14 cellular contexts compared by ENCODE assay signal in genomic region chr4:146032234-146032860, GRCh38.
DNase-seq lines count a peak whose midpoint lies in the region; ATAC-seq, FAIRE-seq and TF ChIP-seq lines count a peak whose summit lies in the region.
"Had no signal": no experiment of that assay in that cellular context is flagged by ENCODE, and none has a peak within 500 bp of the region (broad histone marks: within the 10 kb centered on the region; RNA-seq: fewer than 3 reads in every experiment).

No MANE protein-coding gene starts in this region.

- no peak for TF ChIP-seq CTCF in bronchial epithelial cell (IDR thresholded peaks at IDR 0.05; ENCODE audit: insufficient read depth, low read length, severe bottlenecking)
- TF ChIP-seq CTCF in pancreas (IDR thresholded peaks at IDR 0.05), result no peak

- H3K27me3 ChIP-seq in bronchial epithelial cell (ENCODE audit: control insufficient read depth, insufficient read depth, low read length), result no peaks in the 10 kb centered on the region
- H3K27me3 ChIP-seq in pancreas, result no peaks in the 10 kb centered on the region

- DNase-seq in GM18507 (ENCODE audit: extremely low spot score, insufficient read length, low read depth) (no peak), bronchial epithelial cell (ENCODE audit: low read depth) (no peak), pancreas (no peak), RKO (ENCODE audit: low spot score) (no peak), SW 1271 (lab: John Stamatoyannopoulos, UW) (no peak), globus pallidus (ENCODE audit: low spot score) (no peak)
- no peak for DNase-seq in effector CD8-positive, alpha-beta T cell (lab: John Stamatoyannopoulos, UW)
- DNase-seq: activated naive CD4-positive, alpha-beta T cell treated with anti-CD3 and anti-CD28 coated beads, Interleukin-2, amount 10 ng/mL, durations not matched to agents 7 days and 5 days; kidney glomerular epithelial cell; NCI-H2029 treated with DMSO at 0.1 percent for 48 hours; nephron progenitor cell had no signal

- FAIRE-seq in GM18507 (lab: Jason Lieb, UNC) (peak; percentile 48), bronchial epithelial cell (lab: Jason Lieb, UNC) (peak; percentile 43), pancreas (lab: Jason Lieb, UNC) (no peak)
- FAIRE-seq: G401.6 had no signal

- peaks cover 0 to 9% (median 6%) of the 10 kb centered on the region in 3 donors for H3K4me1 ChIP-seq in pancreas

- intact Hi-C loops in pancreas (cut with DNase I), result no loop called here

- ATAC-seq in GM21723 (IDR thresholded peaks at IDR 0.05; ENCODE audit: unreplicated experiment) (peak; percentile 35), pancreas (peak in 3 of 4 donors; percentile 43 to 55 (median 47))

- H3K36me3 ChIP-seq in bronchial epithelial cell (ENCODE audit: control insufficient read depth, insufficient read depth, low read length) (no peaks in the 10 kb centered on the region), pancreas (no peaks in the 10 kb centered on the region)

- no peak overlapping the region for H3K27ac ChIP-seq in pancreas
- H3K27ac ChIP-seq: SK-N-MC had no signal

- 52 to 54% methylated on average over 7 of the region's 7 CpGs for WGBS in pancreas, 2 donors

- no peaks in the 10 kb centered on the region for H3K9me3 ChIP-seq in pancreas

- H3K4me3 ChIP-seq in bronchial epithelial cell (ENCODE audit: low read depth, low read length) (no peak overlapping the region), pancreas (no peak overlapping the region)
- H3K4me3 ChIP-seq: SK-N-MC had no signal
